ENCODE assay signal across 8 cellular contexts in genomic region chr22:21972293-21972779, GRCh38. TPM values are rescaled to one million over a fixed set of nuclear protein-coding genes. Genes with fewer than 3 reads are reported as not detected.
DNase-seq lines count a peak whose midpoint lies in the region; ATAC-seq and TF ChIP-seq lines count a peak whose summit lies in the region.

No MANE protein-coding gene starts in this region.

- no peaks in the 10 kb centered on the region; the same call in none of the 2 replicates for H3F3A ChIP-seq in DOHH2 (ENCODE audit: control insufficient read depth, insufficient read depth)
- H3F3A ChIP-seq in Loucy (ENCODE audit: low read depth): no peaks in the 10 kb centered on the region

- no peak overlapping the region for H3K4me3 Mint-ChIP-seq in osteocyte (ENCODE audit: unreplicated experiment)

- no peaks in the 10 kb centered on the region for H3K9me2 ChIP-seq in DOHH2 (replicated peaks; ENCODE audit: control insufficient read depth, low read length)
- H3K9me2 ChIP-seq in Loucy (replicated peaks; ENCODE audit: low read depth, low read length): no peaks in the 10 kb centered on the region

- no peak overlapping the region for H3K9ac ChIP-seq in Loucy (ENCODE audit: low read depth, low read length, poor library complexity, severe bottlenecking)

- peak; percentile 97 for TF ChIP-seq CTCF in DOHH2 (IDR thresholded peaks at IDR 0.05; ENCODE audit: low read depth, low read length, poor library complexity, severe bottlenecking)
- peak; percentile 93 for TF ChIP-seq CTCF in Loucy (conservative IDR thresholded peaks at IDR 0.05; ENCODE audit: low read length)
- TF ChIP-seq CTCF in osteocyte (IDR thresholded peaks at IDR 0.05): peak; percentile 82

- H3K27me3 ChIP-seq in DOHH2 (ENCODE audit: control insufficient read depth, low read length): no peaks in the 10 kb centered on the region
- no peaks in the 10 kb centered on the region for H3K27me3 ChIP-seq in Loucy (ENCODE audit: insufficient read depth, low read length, poor library complexity, severe bottlenecking)

- no peaks in the 10 kb centered on the region for H3K4me1 Mint-ChIP-seq in osteocyte (ENCODE audit: unreplicated experiment)

- DNase-seq in activated CD8-positive, alpha-beta memory T cell treated with anti-CD3 and anti-CD28 coated beads for 48 hours (ENCODE audit: low read depth in 2 of 3, low spot score in 2 of 3): peak; percentile 12 to 47 (median 43)
- no peak for DNase-seq in osteocyte (ENCODE audit: extremely low spot score, unreplicated experiment)
- DNase-seq in NK-92 treated with Interleukin-12 subunit alpha and Interleukin-12 subunit beta, amount 100 ng/mL, for 24 hours (lab: John Stamatoyannopoulos, UW): no peak

- H3K9me3 ChIP-seq in DOHH2 (ENCODE audit: control insufficient read depth, insufficient read depth, low read length): no peaks in the 10 kb centered on the region
- H3K9me3 ChIP-seq in Loucy (ENCODE audit: insufficient read depth, low read depth, low read length): no peaks in the 10 kb centered on the region

- H4K20me1 ChIP-seq in DOHH2 (ENCODE audit: control insufficient read depth, insufficient read depth, low read depth, low read length) (no peaks in the 10 kb centered on the region; the same call in 1 of the 2 replicates), Loucy (ENCODE audit: insufficient read depth, low read length, poor library complexity, severe bottlenecking) (no peaks in the 10 kb centered on the region)

- H3K79me2 ChIP-seq in DOHH2 (ENCODE audit: control insufficient read depth, low read length): peaks cover 23% of the 10 kb centered on the region
- H3K79me2 ChIP-seq in Loucy (ENCODE audit: insufficient read depth, low read length): no peaks in the 10 kb centered on the region; the same call in 1 of the 2 replicates

- peak; percentile 19 for ATAC-seq in esophagus mucosa
- no peak for ATAC-seq in HG02938 (IDR thresholded peaks at IDR 0.05; ENCODE audit: unreplicated experiment)
- no peak for ATAC-seq in HG02981 (IDR thresholded peaks at IDR 0.05; ENCODE audit: unreplicated experiment)

- H3K36me3 ChIP-seq in DOHH2 (ENCODE audit: control insufficient read depth, low read length) (peaks cover 84% of the 10 kb centered on the region), Loucy (ENCODE audit: insufficient read depth, low read length) (peaks cover 17% of the 10 kb centered on the region; the same call in 1 of the 2 replicates)

- H3K27me3 Mint-ChIP-seq in osteocyte (ENCODE audit: unreplicated experiment): no peaks in the 10 kb centered on the region

- H3K27ac Mint-ChIP-seq in osteocyte (ENCODE audit: unreplicated experiment): no peak overlapping the region

- no peak overlapping the region for H3K27ac ChIP-seq in DOHH2 (ENCODE audit: low read depth, low read length)

- H3K4me1 ChIP-seq in DOHH2 (ENCODE audit: control insufficient read depth, low read length) (no peaks in the 10 kb centered on the region), Loucy (ENCODE audit: insufficient read depth, low read length, poor library complexity, severe bottlenecking) (no peaks in the 10 kb centered on the region)

- peaks cover 35% of the 10 kb centered on the region for H3K36me3 Mint-ChIP-seq in osteocyte (ENCODE audit: unreplicated experiment)

- no peak overlapping the region for H2AFZ ChIP-seq in Loucy (ENCODE audit: low read length)

- H3K4me3 ChIP-seq in DOHH2 (ENCODE audit: low read length) (no peak overlapping the region), Loucy (ENCODE audit: low read length, poor library complexity, severe bottlenecking) (no peak overlapping the region)

- H3K4me2 ChIP-seq in DOHH2 (ENCODE audit: low read length) (no peak overlapping the region), Loucy (ENCODE audit: low read depth, low read length, poor library complexity, severe bottlenecking) (no peak overlapping the region)

- H3K9me3 Mint-ChIP-seq in osteocyte (ENCODE audit: unreplicated experiment): no peaks in the 10 kb centered on the region

RNA-seq across cellular contexts. Expression of gene TOP3B, which starts 10.3 kb away (rescaled TPM):
- total RNA-seq in esophagus mucosa (12.8 TPM), osteocyte (37.0 and 46.0 TPM in 2 replicates)

RNA-seq across cellular contexts. Expression of gene PPM1F, which starts 19.7 kb away (rescaled TPM):
- total RNA-seq in esophagus mucosa (21.3 TPM), osteocyte (37.6 and 40.2 TPM in 2 replicates)

Comparison
In these comparisons a context has a peak if more than half of its experiments do, and no peak if none do; other contexts are left out.
1. DNase-seq: peak in activated CD8-positive, alpha-beta memory T cell treated with anti-CD3 and anti-CD28 coated beads for 48 hours (3 of 3); none in osteocyte (single experiment) and NK-92 treated with Interleukin-12 subunit alpha and Interleukin-12 subunit beta, amount 100 ng/mL, for 24 hours (single experiment).
2. Peak in every context shown above with its lines, with median percentiles within 50 percentile points of each other: CTCF ChIP-seq.